Comparison of ENCODE assay signal across 24 cellular contexts in the genomic region with DNA sequence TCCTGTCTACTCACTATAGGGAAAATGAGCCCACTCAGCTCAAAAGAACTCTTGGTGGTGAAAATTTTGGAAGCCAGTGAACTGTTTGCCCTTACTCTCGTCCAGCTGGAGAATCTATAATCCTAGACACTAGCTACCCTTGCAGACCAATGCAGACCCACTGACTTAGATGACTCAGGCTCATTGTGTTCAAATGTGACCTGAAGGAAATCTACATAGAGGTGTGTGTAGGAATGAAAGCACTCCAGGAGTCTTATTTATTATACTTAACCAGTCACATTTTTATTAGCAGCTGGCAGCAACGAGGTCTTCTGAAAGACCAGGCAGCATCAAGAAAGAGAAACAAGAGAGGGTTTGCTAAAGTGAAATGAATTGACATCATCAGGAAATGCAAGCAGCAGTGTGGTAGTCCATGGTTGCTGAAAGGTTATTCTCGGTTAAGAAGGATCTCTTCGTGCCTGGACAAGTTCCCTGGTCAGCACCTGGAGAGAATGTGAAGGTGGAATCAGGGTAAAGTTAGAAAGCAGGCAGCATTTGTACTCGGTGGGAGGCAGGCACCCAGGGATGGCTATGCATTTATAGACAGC. TPM values are rescaled to one million over a fixed set of nuclear protein-coding genes. Genes with fewer than 3 reads are reported as not detected.
A peak's percentile ranks its signal among the peaks of the same experiment; 100 is the strongest.
DNase-seq lines count a peak whose midpoint lies in the region; ATAC-seq, FAIRE-seq and TF ChIP-seq lines count a peak whose summit lies in the region.
"Had no signal": no experiment of that assay in that cellular context is flagged by ENCODE, and none has a peak within 500 bp of the region (broad histone marks: within the 10 kb centered on the region; RNA-seq: fewer than 3 reads in every experiment).

No MANE protein-coding gene starts in this region.

- TF ChIP-seq POLR2A in IMR-90 (IDR thresholded peaks at IDR 0.05; ENCODE audit: low read depth, low read length): no peak
- TF ChIP-seq POLR2A in breast epithelium (IDR thresholded peaks at IDR 0.05): no peak

- no peak overlapping the region for H2AK5ac ChIP-seq in IMR-90 (ENCODE audit: low read depth, low read length)

- H3K18ac ChIP-seq in IMR-90 (ENCODE audit: low read depth, low read length): no peak overlapping the region

- H4K91ac ChIP-seq in IMR-90 (ENCODE audit: insufficient read depth, low read depth, low read length): no peak overlapping the region

- no peak overlapping the region for H3K27ac ChIP-seq in CD4-positive, CD25-positive, alpha-beta regulatory T cell (ENCODE audit: insufficient read depth, low read length, poor library complexity, severe bottlenecking)
- H3K27ac ChIP-seq in IMR-90 (ENCODE audit: insufficient read depth, low read length) (no peak overlapping the region), breast epithelium (peak overlapping the region; percentile 64 to 65), foreskin keratinocyte (peak overlapping the region; percentile 23), kidney (ENCODE audit: low read depth in 2 of 2, low read length in 2 of 2) (no peak overlapping the region)
- H3K27ac ChIP-seq: KMS-11, PC-9, SJSA1 had no signal

- intact Hi-C loops in IMR-90 (cut with micrococcal nuclease) (no loop called here), breast epithelium (cut with DNase I; ENCODE audit: low total_unique reads) (no loop called here), kidney (cut with DNase I) (no loop called here)

- H3K36me3 ChIP-seq in CD4-positive, CD25-positive, alpha-beta regulatory T cell (ENCODE audit: control insufficient read depth, insufficient read depth, low read length): no peaks in the 10 kb centered on the region
- no peaks in the 10 kb centered on the region for H3K36me3 ChIP-seq in IMR-90 (ENCODE audit: control insufficient read depth, insufficient read depth, low read length)
- no peaks in the 10 kb centered on the region for H3K36me3 ChIP-seq in breast epithelium
- H3K36me3 ChIP-seq in kidney (ENCODE audit: control insufficient read depth in 1 of 2, insufficient read depth in 2 of 2, low read length in 2 of 2): no peaks in the 10 kb centered on the region
- H3K36me3 ChIP-seq: MG63, SJSA1 had no signal

- WGBS in IMR-90 (ENCODE audit: extremely low coverage in 2 of 2, insufficient read length in 1 of 2), 2 experiments: 60% methylated on average over 1 of the region's 5 CpGs; no CpG with 5 or more reads in 1 of the 2 experiments

- H4K20me1 ChIP-seq in IMR-90 (ENCODE audit: insufficient read depth, low read length): no peaks in the 10 kb centered on the region

- no peak overlapping the region for H2BK5ac ChIP-seq in IMR-90 (ENCODE audit: low read depth, low read length, poor library complexity, severe bottlenecking)

- POLR2A ChIA-PET in IMR-90 (lab: Charles Lee; ENCODE audit: unreplicated experiment): no interaction called here

- H2AFZ ChIP-seq in IMR-90 (replicated peaks; ENCODE audit: low read length, poor library complexity): no peak overlapping the region
- H2AFZ ChIP-seq: PC-9 had no signal

- no peak overlapping the region for H3K23ac ChIP-seq in IMR-90 (ENCODE audit: low read depth, low read length)

- dilution Hi-C loops in IMR-90 (cut with HindIII; ENCODE audit: low sequenced_read_pairs, unreplicated experiment): no loop called here

- no peak overlapping the region for H2BK120ac ChIP-seq in IMR-90 (ENCODE audit: low read depth, low read length)

- H3K9me3 Mint-ChIP-seq in CD4-positive, CD25-positive, alpha-beta regulatory T cell: peaks cover 0 to 5% (median 3%) of the 10 kb centered on the region in 7 donors

- no peak for FAIRE-seq in kidney (lab: Jason Lieb, UNC)
- FAIRE-seq: A204.1, GM12892, GM18507, H54 had no signal

- no peak overlapping the region for H3K4me3 ChIP-seq in CD4-positive, CD25-positive, alpha-beta regulatory T cell (ENCODE audit: low read depth, low read length)
- no peak overlapping the region for H3K4me3 ChIP-seq in IMR-90 (ENCODE audit: insufficient read depth, low read depth, low read length)
- H3K4me3 ChIP-seq in breast epithelium: peak overlapping the region in 1 of 3 donors; percentile 15
- no peak overlapping the region for H3K4me3 ChIP-seq in kidney (ENCODE audit: low read length in 2 of 2)
- H3K4me3 ChIP-seq: MG63, PC-9, SJSA1 had no signal

- no peak overlapping the region for H4K8ac ChIP-seq in IMR-90 (ENCODE audit: low read depth in 2 of 2, low read length in 2 of 2)

- in situ Hi-C loops in IMR-90 (cut with MboI; ENCODE audit: low sequenced_read_pairs): no loop called here

- H3K14ac ChIP-seq in IMR-90 (replicated peaks; ENCODE audit: low read depth, low read length): peak overlapping the region; percentile 46; the same call in 1 of the 2 replicates

- CTCF ChIA-PET in IMR-90 (lab: Yijun Ruan, JAX): no interaction called here

- H3K79me1 ChIP-seq in IMR-90 (ENCODE audit: low read depth in 1 of 2, low read length in 2 of 2): no peaks in the 10 kb centered on the region

- H3K36me3 Mint-ChIP-seq in CD4-positive, CD25-positive, alpha-beta regulatory T cell: peaks cover 3% of the 10 kb centered on the region

- peak overlapping the region in 2 of 3 donors; percentile 16 to 93 for H3K27ac Mint-ChIP-seq in CD4-positive, CD25-positive, alpha-beta regulatory T cell

- no peak for DNase-seq in CD4-positive, CD25-positive, alpha-beta regulatory T cell
- no peak for DNase-seq in IMR-90
- peak in 1 of 2 donors; percentile 34 for DNase-seq in breast epithelium (ENCODE audit: low spot score in 2 of 2)
- DNase-seq in foreskin keratinocyte: peak; percentile 79 to 89
- no peak for DNase-seq in kidney
- DNase-seq: CD4-positive, alpha-beta memory T cell; DMS53; MG63; NCI-H1092; NCI-H1436 treated with DMSO at 0.1 percent for 48 hours; NCI-H2081 treated with DMSO at 0.1 percent for 48 hours; NCI-H2227 treated with DMSO at 0.1 percent for 48 hours; NCI-H526; PC-9 had no signal

- H3K4me1 Mint-ChIP-seq in CD4-positive, CD25-positive, alpha-beta regulatory T cell: peaks cover 5 to 31% (median 17%) of the 10 kb centered on the region in 4 donors

- no peak overlapping the region for H2BK20ac ChIP-seq in IMR-90 (ENCODE audit: low read depth, low read length)

- H3K4me2 ChIP-seq in IMR-90 (ENCODE audit: low read depth, low read length): no peak overlapping the region
- H3K4me2 ChIP-seq: KMS-11, PC-9 had no signal

- no peak overlapping the region for H3K4ac ChIP-seq in IMR-90 (ENCODE audit: low read depth, low read length)

- H4K5ac ChIP-seq in IMR-90 (ENCODE audit: low read depth, low read length): no peak overlapping the region

- TF ChIP-seq RAD21 in IMR-90 (IDR thresholded peaks at IDR 0.05; ENCODE audit: low read length): no peak

- H3K27me3 Mint-ChIP-seq in CD4-positive, CD25-positive, alpha-beta regulatory T cell: no peaks in the 10 kb centered on the region
- H3K27me3 Mint-ChIP-seq: CD4-positive, alpha-beta memory T cell had no signal

- TF ChIP-seq CTCF in IMR-90 (conservative IDR thresholded peaks at IDR 0.05; ENCODE audit: low read depth, low read length) (no peak), breast epithelium (IDR thresholded peaks at IDR 0.05) (no peak), foreskin keratinocyte (conservative IDR thresholded peaks at IDR 0.05) (no peak), kidney (IDR thresholded peaks at IDR 0.05; ENCODE audit: borderline replicate concordance, extremely low read depth, insufficient read depth) (no peak)

- H3K9me1 ChIP-seq in IMR-90 (ENCODE audit: insufficient read depth, low read length): peaks cover 5% of the 10 kb centered on the region; the same call in 1 of the 2 replicates

- H2BK15ac ChIP-seq in IMR-90 (ENCODE audit: low read depth, low read length): no peak overlapping the region

- H3K9me3 ChIP-seq in CD4-positive, CD25-positive, alpha-beta regulatory T cell (ENCODE audit: control insufficient read depth in 2 of 2, low read length in 2 of 2): no peaks in the 10 kb centered on the region
- H3K9me3 ChIP-seq in IMR-90 (ENCODE audit: control insufficient read depth, insufficient read depth, low read length) (no peaks in the 10 kb centered on the region), breast epithelium (no peaks in the 10 kb centered on the region), kidney (ENCODE audit: control insufficient read depth in 1 of 2, low read length in 2 of 2) (no peaks in the 10 kb centered on the region)
- H3K9me3 ChIP-seq: SJSA1 had no signal

- peaks cover 3% of the 10 kb centered on the region for H3K4me1 ChIP-seq in CD4-positive, CD25-positive, alpha-beta regulatory T cell (ENCODE audit: control insufficient read depth, insufficient read depth, low read length, poor library complexity, severe bottlenecking)
- H3K4me1 ChIP-seq in IMR-90 (ENCODE audit: control insufficient read depth, insufficient read depth, low read length) (no peaks in the 10 kb centered on the region), breast epithelium (no peaks in the 10 kb centered on the region), foreskin keratinocyte (peaks cover 10% of the 10 kb centered on the region), kidney (ENCODE audit: control insufficient read depth in 1 of 2, insufficient read depth in 1 of 2, low read depth in 1 of 2, low read length in 2 of 2) (no peaks in the 10 kb centered on the region)
- H3K4me1 ChIP-seq: SJSA1 had no signal

- no peak overlapping the region for H3K56ac ChIP-seq in IMR-90 (ENCODE audit: extremely low read depth, insufficient read depth, low read length)

- H3K9ac ChIP-seq in IMR-90 (ENCODE audit: low read depth, low read length) (no peak overlapping the region), kidney (ENCODE audit: low read length in 2 of 2) (no peak overlapping the region)
- H3K9ac ChIP-seq: KMS-11 had no signal

- ATAC-seq in CD4-positive, CD25-positive, alpha-beta regulatory T cell (ENCODE audit: low read depth in 2 of 2): no peak
- ATAC-seq in IMR-90 (ENCODE audit: low read depth): no peak
- peak; percentile 72 for ATAC-seq in foreskin keratinocyte
- ATAC-seq in HG02870 (IDR thresholded peaks at IDR 0.05; ENCODE audit: unreplicated experiment): no peak
- no peak for ATAC-seq in GM18873 (IDR thresholded peaks at IDR 0.05; ENCODE audit: low FRiP score, unreplicated experiment)
- no peak for ATAC-seq in GM21526 (IDR thresholded peaks at IDR 0.05; ENCODE audit: low FRiP score, unreplicated experiment)

- no peak overlapping the region for H2AK9ac ChIP-seq in IMR-90 (replicated peaks; ENCODE audit: low read depth, low read length, poor library complexity)

- no TSS peak for BruUV-seq in IMR-90 (replicated peaks; lab: Mats Ljungman, UMichigan)

- H3K4me3 Mint-ChIP-seq in CD4-positive, CD25-positive, alpha-beta regulatory T cell: no peak overlapping the region

- H3K27me3 ChIP-seq in CD4-positive, CD25-positive, alpha-beta regulatory T cell (ENCODE audit: control insufficient read depth, insufficient read depth, low read length): no peaks in the 10 kb centered on the region
- H3K27me3 ChIP-seq in IMR-90 (ENCODE audit: control insufficient read depth, insufficient read depth, low read length): peaks cover 2% of the 10 kb centered on the region; the same call in 1 of the 2 replicates
- no peaks in the 10 kb centered on the region for H3K27me3 ChIP-seq in breast epithelium
- no peaks in the 10 kb centered on the region for H3K27me3 ChIP-seq in foreskin keratinocyte
- H3K27me3 ChIP-seq: MG63, SJSA1 had no signal

RNA-seq across cellular contexts. Expression of a gene that starts 1.4 kb away (rescaled TPM):
- not detected for total RNA-seq in CD4-positive, CD25-positive, alpha-beta regulatory T cell
- under 1 TPM in 1 of 4 donors, not detected in 3; 0.63 TPM for polyA plus RNA-seq in CD4-positive, CD25-positive, alpha-beta regulatory T cell
- total RNA-seq in IMR-90 (2012; rRNA removed) (not detected in 2 replicates), breast epithelium (not detected), foreskin keratinocyte (not detected in 2 replicates), kidney (not detected)
- polyA plus RNA-seq in IMR-90 (2012; rRNA removed) (not detected in 2 replicates), foreskin keratinocyte (not detected in 2 replicates), kidney (ENCODE audit: insufficient read depth, low read depth, low replicate concordance) (not detected)
- not detected in 2 replicates for polyA plus RNA-seq in IMR-90 (2012; cell fraction: cytosol; rRNA removed)
- 0.07 TPM in 1 of 2 replicates, not detected in the other for polyA plus RNA-seq in IMR-90 (2012; cell fraction: nucleus; rRNA removed; ENCODE audit: low replicate concordance)
- total RNA-seq: CD4-positive, alpha-beta memory T cell; PC-9; SJSA1 had no signal
- polyA plus RNA-seq: BJ; CD4-positive, alpha-beta memory T cell had no signal

RNA-seq across cellular contexts. Expression of a gene that starts 7.8 kb away (rescaled TPM):
- total RNA-seq in CD4-positive, CD25-positive, alpha-beta regulatory T cell: 0.42 TPM
- polyA plus RNA-seq in CD4-positive, CD25-positive, alpha-beta regulatory T cell: under 1 TPM in 1 of 4 donors, not detected in 3; 0.17 TPM
- total RNA-seq in IMR-90 (2012; rRNA removed) (not detected in 2 replicates), breast epithelium (not detected), foreskin keratinocyte (not detected in 2 replicates), kidney (not detected)
- polyA plus RNA-seq in IMR-90 (2012; rRNA removed) (not detected in 2 replicates), foreskin keratinocyte (not detected in 2 replicates), kidney (ENCODE audit: insufficient read depth, low read depth, low replicate concordance) (not detected)
- polyA plus RNA-seq in IMR-90 (2012; cell fraction: cytosol; rRNA removed): not detected in 2 replicates
- 0.03 TPM in 1 of 2 replicates, not detected in the other for polyA plus RNA-seq in IMR-90 (2012; cell fraction: nucleus; rRNA removed; ENCODE audit: low replicate concordance)
- total RNA-seq: PC-9, SJSA1 had no signal
- polyA plus RNA-seq: BJ; CD4-positive, alpha-beta memory T cell had no signal

RNA-seq across cellular contexts. Expression of a gene that starts 14.2 kb away (rescaled TPM):
- not detected for total RNA-seq in CD4-positive, CD25-positive, alpha-beta regulatory T cell
- not detected for polyA plus RNA-seq in CD4-positive, CD25-positive, alpha-beta regulatory T cell
- total RNA-seq in IMR-90 (2012; rRNA removed) (not detected in 2 replicates), breast epithelium (not detected), foreskin keratinocyte (not detected in 2 replicates), kidney (not detected)
- polyA plus RNA-seq in IMR-90 (2012; rRNA removed) (not detected in 2 replicates), foreskin keratinocyte (not detected in 2 replicates), kidney (ENCODE audit: insufficient read depth, low read depth, low replicate concordance) (not detected)
- not detected in 2 replicates for polyA plus RNA-seq in IMR-90 (2012; cell fraction: cytosol; rRNA removed)
- polyA plus RNA-seq in IMR-90 (2012; cell fraction: nucleus; rRNA removed; ENCODE audit: low replicate concordance): not detected in 2 replicates
- total RNA-seq: CD4-positive, alpha-beta memory T cell; PC-9; SJSA1 had no signal
- polyA plus RNA-seq: BJ; CD4-positive, alpha-beta memory T cell had no signal

RNA-seq across cellular contexts. Expression of a gene that starts 25.8 kb away (rescaled TPM):
- not detected for total RNA-seq in CD4-positive, CD25-positive, alpha-beta regulatory T cell
- polyA plus RNA-seq in CD4-positive, CD25-positive, alpha-beta regulatory T cell: not detected
- total RNA-seq in IMR-90 (2012; rRNA removed) (not detected in 2 replicates), breast epithelium (not detected), foreskin keratinocyte (not detected in 2 replicates), kidney (not detected)
- polyA plus RNA-seq in IMR-90 (2012; rRNA removed) (not detected in 2 replicates), foreskin keratinocyte (not detected in 2 replicates), kidney (ENCODE audit: insufficient read depth, low read depth, low replicate concordance) (not detected)
- not detected in 2 replicates for polyA plus RNA-seq in IMR-90 (2012; cell fraction: cytosol; rRNA removed)
- polyA plus RNA-seq in IMR-90 (2012; cell fraction: nucleus; rRNA removed; ENCODE audit: low replicate concordance): not detected in 2 replicates
- total RNA-seq: CD4-positive, alpha-beta memory T cell; PC-9; SJSA1 had no signal
- polyA plus RNA-seq: BJ; CD4-positive, alpha-beta memory T cell had no signal

RNA-seq across cellular contexts. Expression of a gene that starts 36.1 kb away (rescaled TPM):
- total RNA-seq in CD4-positive, CD25-positive, alpha-beta regulatory T cell: not detected
- polyA plus RNA-seq in CD4-positive, CD25-positive, alpha-beta regulatory T cell: not detected
- total RNA-seq in IMR-90 (2012; rRNA removed): not detected in 2 replicates
- not detected in 2 replicates for polyA plus RNA-seq in IMR-90 (2012; rRNA removed)
- not detected in 2 replicates for polyA plus RNA-seq in IMR-90 (2012; cell fraction: cytosol; rRNA removed)
- not detected in 2 replicates for polyA plus RNA-seq in IMR-90 (2012; cell fraction: nucleus; rRNA removed; ENCODE audit: low replicate concordance)
- not detected for total RNA-seq in breast epithelium
- not detected in 2 replicates for total RNA-seq in foreskin keratinocyte
- not detected in 2 replicates for polyA plus RNA-seq in foreskin keratinocyte
- not detected for total RNA-seq in kidney
- polyA plus RNA-seq in kidney (ENCODE audit: insufficient read depth, low read depth, low replicate concordance): not detected
- total RNA-seq: CD4-positive, alpha-beta memory T cell; PC-9; SJSA1 had no signal
- polyA plus RNA-seq: BJ; CD4-positive, alpha-beta memory T cell had no signal

Comparison
In these comparisons a context has a peak if more than half of its experiments do, and no peak if none do; other contexts are left out.
1. DNase-seq: peak in foreskin keratinocyte (2 of 2); none in CD4-positive, CD25-positive, alpha-beta regulatory T cell (0 of 3), IMR-90 (single experiment) and kidney (single experiment).
2. H3K27ac ChIP-seq: peak in breast epithelium (2 of 2) and foreskin keratinocyte (single experiment); none in CD4-positive, CD25-positive, alpha-beta regulatory T cell (single experiment), IMR-90 (single experiment) and kidney (0 of 2).